ENCODE assay signal across 1 cellular context in the genomic region with DNA sequence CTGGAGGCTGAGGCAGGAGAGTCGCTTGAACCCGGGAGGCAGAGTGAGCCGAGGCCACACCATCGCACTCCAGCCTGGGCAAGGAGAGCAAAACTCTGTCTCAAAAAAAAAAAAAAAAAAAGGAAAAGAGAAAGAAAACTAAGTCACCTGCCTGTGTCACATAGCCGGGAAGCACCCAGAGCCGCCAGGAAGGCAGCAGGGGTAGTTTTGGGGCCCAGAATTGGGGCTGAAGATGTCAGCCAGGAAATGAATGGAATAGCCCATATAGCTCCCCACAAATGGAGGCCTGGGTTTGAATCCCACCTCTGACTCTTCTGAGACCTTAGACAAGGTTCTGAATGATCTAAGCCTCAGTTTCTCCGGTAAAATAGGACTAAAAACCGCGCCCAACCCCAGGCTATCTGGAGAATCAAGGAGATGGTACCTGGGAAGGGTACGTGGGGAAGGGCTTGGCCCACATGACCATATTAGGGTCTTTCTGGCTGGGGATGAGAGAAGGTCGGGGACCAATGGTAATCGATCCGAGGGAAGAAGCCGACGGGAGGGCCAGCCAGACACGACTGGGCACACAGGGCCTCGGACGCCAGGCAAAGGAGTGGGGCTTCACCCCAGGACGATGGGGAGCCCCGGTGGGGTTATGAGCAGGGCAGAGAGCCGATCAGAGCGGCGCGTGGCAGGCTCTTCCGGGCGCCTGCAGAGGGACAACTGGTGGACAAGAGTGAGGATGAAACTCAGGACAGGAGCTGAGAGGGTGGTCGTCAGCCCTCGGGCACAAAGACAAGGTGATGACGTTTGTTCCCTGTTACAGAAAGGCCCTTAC.
TF ChIP-seq lines count a peak whose summit lies in the region.

No MANE protein-coding gene starts in this region.

TF ChIP-seq in HEK293, 187 proteins besides CTCF, POLR2A, EP300 and RAD21 (continued from another document):
- no peak for TF ChIP-seq PRDM6 (tag by site-specific recombination; IDR thresholded peaks at IDR 0.05)
- TF ChIP-seq ZSCAN30 (tag by site-specific recombination; IDR thresholded peaks at IDR 0.05), result no peak
- TF ChIP-seq, protein P1, sequence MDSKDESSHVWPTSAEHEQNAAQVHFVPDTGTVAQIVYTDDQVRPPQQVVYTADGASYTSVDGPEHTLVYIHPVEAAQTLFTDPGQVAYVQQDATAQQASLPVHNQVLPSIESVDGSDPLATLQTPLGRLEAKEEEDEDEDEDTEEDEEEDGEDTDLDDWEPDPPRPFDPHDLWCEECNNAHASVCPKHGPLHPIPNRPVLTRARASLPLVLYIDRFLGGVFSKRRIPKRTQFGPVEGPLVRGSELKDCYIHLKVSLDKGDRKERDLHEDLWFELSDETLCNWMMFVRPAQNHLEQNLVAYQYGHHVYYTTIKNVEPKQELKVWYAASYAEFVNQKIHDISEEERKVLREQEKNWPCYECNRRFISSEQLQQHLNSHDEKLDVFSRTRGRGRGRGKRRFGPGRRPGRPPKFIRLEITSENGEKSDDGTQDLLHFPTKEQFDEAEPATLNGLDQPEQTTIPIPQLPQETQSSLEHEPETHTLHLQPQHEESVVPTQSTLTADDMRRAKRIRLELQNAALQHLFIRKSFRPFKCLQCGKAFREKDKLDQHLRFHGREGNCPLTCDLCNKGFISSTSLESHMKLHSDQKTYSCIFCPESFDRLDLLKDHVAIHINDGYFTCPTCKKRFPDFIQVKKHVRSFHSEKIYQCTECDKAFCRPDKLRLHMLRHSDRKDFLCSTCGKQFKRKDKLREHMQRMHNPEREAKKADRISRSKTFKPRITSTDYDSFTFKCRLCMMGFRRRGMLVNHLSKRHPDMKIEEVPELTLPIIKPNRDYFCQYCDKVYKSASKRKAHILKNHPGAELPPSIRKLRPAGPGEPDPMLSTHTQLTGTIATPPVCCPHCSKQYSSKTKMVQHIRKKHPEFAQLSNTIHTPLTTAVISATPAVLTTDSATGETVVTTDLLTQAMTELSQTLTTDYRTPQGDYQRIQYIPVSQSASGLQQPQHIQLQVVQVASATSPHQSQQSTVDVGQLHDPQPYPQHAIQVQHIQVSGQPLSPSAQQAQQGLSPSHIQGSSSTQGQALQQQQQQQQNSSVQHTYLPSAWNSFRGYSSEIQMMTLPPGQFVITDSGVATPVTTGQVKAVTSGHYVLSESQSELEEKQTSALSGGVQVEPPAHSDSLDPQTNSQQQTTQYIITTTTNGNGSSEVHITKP (tag by site-specific recombination; IDR thresholded peaks at IDR 0.05), result peak; percentile 76
- TF ChIP-seq GLIS2 (tag by site-specific recombination; IDR thresholded peaks at IDR 0.05), result peak; percentile 56
- TF ChIP-seq SP7 (tag by site-specific recombination; IDR thresholded peaks at IDR 0.05), result 0 out of 2 replicates have a peak, but pooled peaks have one; percentile 16
- peak; percentile 81; the same call in 1 of the 2 replicates for TF ChIP-seq ZNF449 (tag by site-specific recombination; IDR thresholded peaks at IDR 0.05)
- TF ChIP-seq ZNF335 (tag by site-specific recombination; conservative IDR thresholded peaks at IDR 0.05), result peak; percentile 72
- TF ChIP-seq ZNF677 (tag by site-specific recombination; IDR thresholded peaks at IDR 0.05), result no peak
- peak; percentile 11; the same call in 1 of the 2 replicates for TF ChIP-seq KLF9 (tag by site-specific recombination; IDR thresholded peaks at IDR 0.05; ENCODE audit: low read depth)
- peak; percentile 29; the same call in 1 of the 2 replicates for TF ChIP-seq ZNF341 (tag by site-specific recombination; IDR thresholded peaks at IDR 0.05; ENCODE audit: low read depth)
- TF ChIP-seq ZNF202 (tag by site-specific recombination; IDR thresholded peaks at IDR 0.05; ENCODE audit: borderline replicate concordance), result no peak
- peak; percentile 34; the same call in 1 of the 2 replicates for TF ChIP-seq ZBTB8A (tag by site-specific recombination; IDR thresholded peaks at IDR 0.05)
- no peak for TF ChIP-seq ZBTB11 (tag by site-specific recombination; conservative IDR thresholded peaks at IDR 0.05; ENCODE audit: low read depth)
TF ChIP-seq in HEK293: peak in this region for 12.
